Comparison of ENCODE assay signal across 25 cellular contexts in genomic region chr7:95155965-95156364, GRCh38.
DNase-seq lines count a peak whose midpoint lies in the region; ATAC-seq, FAIRE-seq and TF ChIP-seq lines count a peak whose summit lies in the region.
"Had no signal": no experiment of that assay in that cellular context is flagged by ENCODE, and none has a peak within 500 bp of the region (broad histone marks: within the 10 kb centered on the region; RNA-seq: fewer than 3 reads in every experiment).

No MANE protein-coding gene starts in this region.

- ATAC-seq in upper lobe of right lung = peak; percentile 39
- ATAC-seq: A549 had no signal

- no peaks in the 10 kb centered on the region for H3K4me1 ChIP-seq in upper lobe of right lung
- H3K4me1 ChIP-seq: BLaER1 treated with 17β-estradiol and CSF1 and Interleukin-3, amounts not matched to agents 10 nM and 100 nM had no signal

- DNase-seq in epithelial cell of esophagus (ENCODE audit: low read depth) (peak; percentile 2), mucosa of gallbladder (ENCODE audit: low spot score) (peak; percentile 37), upper lobe of right lung (no peak), frontal cortex (ENCODE audit: low spot score in 2 of 2) (no peak)
- DNase-seq in central memory CD4-positive, alpha-beta T cell = no peak
- DNase-seq in activated naive CD4-positive, alpha-beta T cell (lab: John Stamatoyannopoulos, UW) = no peak
- DNase-seq: AML-193; CD4-positive, alpha-beta T cell; GF-D8; IMR-90; NCI-H1048; NCI-H1417; NCI-H1694 treated with DMSO at 0.1 percent for 48 hours; NCI-H2081; NCI-H2227 treated with DMSO at 0.1 percent for 48 hours; NCI-H526 treated with DMSO at 0.1 percent for 48 hours; PC-9; SHP77 treated with DMSO at 0.1 percent for 48 hours had no signal

- H3K36me3 ChIP-seq in upper lobe of right lung = no peaks in the 10 kb centered on the region
- H3K36me3 ChIP-seq: BLaER1 treated with 17β-estradiol and CSF1 and Interleukin-3, amounts not matched to agents 10 nM and 100 nM had no signal

- no peaks in the 10 kb centered on the region for H3K27me3 ChIP-seq in upper lobe of right lung
- H3K27me3 ChIP-seq: BLaER1 treated with 17β-estradiol and CSF1 and Interleukin-3, amounts not matched to agents 10 nM and 100 nM had no signal

- intact Hi-C loops in upper lobe of right lung (cut with DNase I) = no loop called here

- FAIRE-seq in frontal cortex (lab: Jason Lieb, UNC) = no peak
- FAIRE-seq: A549, D721Med, GM12892, GM19239 had no signal

- no peak for TF ChIP-seq CTCF in epithelial cell of esophagus (IDR thresholded peaks at IDR 0.05; ENCODE audit: insufficient read depth, low read depth, low read length, missing control alignments)
- TF ChIP-seq CTCF in upper lobe of right lung (IDR thresholded peaks at IDR 0.05) = no peak

- H3K9me3 ChIP-seq in upper lobe of right lung = no peaks in the 10 kb centered on the region
- H3K9me3 ChIP-seq: A549 had no signal

- TF ChIP-seq EP300 in Ishikawa (IDR thresholded peaks at IDR 0.05; ENCODE audit: borderline replicate concordance) = no peak

- no peak for TF ChIP-seq RAD21 in Ishikawa (IDR thresholded peaks at IDR 0.05; ENCODE audit: low read depth)

- no peak overlapping the region for H3K4me3 ChIP-seq in epithelial cell of esophagus (ENCODE audit: low read length)
- H3K4me3 ChIP-seq in upper lobe of right lung = no peak overlapping the region
- H3K4me3 ChIP-seq: A549; BLaER1 treated with 17β-estradiol and CSF1 and Interleukin-3, amounts not matched to agents 10 nM and 100 nM; PC-9 had no signal

- H3K27ac ChIP-seq in upper lobe of right lung = no peak overlapping the region
- H3K27ac ChIP-seq: A549; BLaER1 treated with 17β-estradiol and CSF1 and Interleukin-3, amounts not matched to agents 10 nM and 100 nM; KMS-11; PC-9 had no signal

TF ChIP-seq in Ishikawa, 13 proteins besides CTCF, POLR2A, EP300 and RAD21:
- TF ChIP-seq MAX (IDR thresholded peaks at IDR 0.05) (0 out of 2 replicates have a peak, but pooled peaks have one; percentile 28), FOXM1 (IDR thresholded peaks at IDR 0.05; ENCODE audit: borderline replicate concordance, low read depth) (no peak), NFIC (IDR thresholded peaks at IDR 0.05) (peak; percentile 73), CREB1 (IDR thresholded peaks at IDR 0.05; ENCODE audit: low read depth) (no peak), TCF12 (IDR thresholded peaks at IDR 0.05; ENCODE audit: low read depth) (peak; percentile 42; the same call in 1 of the 2 replicates), TEAD4 (IDR thresholded peaks at IDR 0.05) (0 out of 2 replicates have a peak, but pooled peaks have one; percentile 12)

Comparison
In these comparisons a context has a peak if more than half of its experiments do, and no peak if none do; other contexts are left out.
1. DNase-seq: peak in epithelial cell of esophagus (single experiment) and mucosa of gallbladder (single experiment); none in upper lobe of right lung (single experiment), central memory CD4-positive, alpha-beta T cell (single experiment), frontal cortex (0 of 2) and activated naive CD4-positive, alpha-beta T cell (0 of 4).